8 cellular contexts compared by ENCODE assay signal in the genomic region with DNA sequence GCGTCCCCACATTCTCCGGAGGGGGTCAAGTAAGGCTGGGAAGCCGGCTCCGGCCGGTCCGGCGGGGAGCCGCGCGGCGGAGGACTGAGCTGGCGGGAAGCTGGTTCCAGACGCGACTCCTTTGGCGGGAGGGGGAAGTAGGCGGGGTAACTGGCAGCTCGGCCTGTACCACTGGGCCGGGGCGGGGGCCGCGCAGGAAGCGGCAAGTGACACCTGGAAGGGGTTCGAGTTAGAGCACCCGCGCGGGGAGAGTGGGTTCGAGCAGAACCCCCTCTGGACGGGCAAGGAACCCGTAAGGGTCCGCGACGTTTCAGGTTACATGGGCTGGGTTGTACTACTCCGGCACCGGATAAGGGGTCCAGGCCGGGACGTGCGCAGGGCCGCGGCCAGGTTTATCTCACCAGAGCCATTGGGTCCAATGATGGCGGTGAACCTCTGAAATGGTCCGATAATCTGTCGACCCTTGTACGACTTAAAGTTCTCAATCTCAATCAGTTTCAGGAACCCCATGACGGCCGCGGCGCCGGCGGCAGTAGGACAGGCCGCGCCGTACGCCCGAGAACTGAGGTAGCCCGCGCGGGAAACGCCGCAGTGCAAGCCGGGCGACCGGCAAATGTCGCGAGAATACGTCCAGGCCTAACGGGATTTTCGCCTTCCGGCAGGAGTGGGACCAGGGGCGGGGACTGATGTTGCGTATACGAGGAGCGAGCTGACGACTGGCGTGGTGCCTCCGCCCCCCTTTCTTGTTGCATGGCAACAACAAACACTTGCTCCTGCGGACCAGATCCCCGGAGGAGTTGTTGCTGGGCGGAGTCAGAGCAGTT.
DNase-seq lines count a peak whose midpoint lies in the region; ATAC-seq, FAIRE-seq and TF ChIP-seq lines count a peak whose summit lies in the region.

A gene (plus strand): TSS at position 783 of the 824 bp plus-strand sequence. CDS start 3,404 bp downstream, outside the sequence.
A gene (minus strand): TSS at position 564 of the 824 bp plus-strand sequence. CDS start 54 bp downstream, at position 510.

- peaks cover 50% of the 10 kb centered on the region for H3K79me2 ChIP-seq in MM.1S (ENCODE audit: low read length)

- peak; percentile 99 for FAIRE-seq in G401.6 (lab: Jason Lieb, UNC)

- peak within 1 kb of the TSS; percentile 43 for H2AFZ ChIP-seq in MM.1S (ENCODE audit: low read length)

- H3F3A ChIP-seq in MM.1S (ENCODE audit: insufficient read depth, low read length), result no peaks in the 10 kb centered on the region

- peak within 1 kb of the TSS; percentile 91 for H3K27ac ChIP-seq in MM.1S (ENCODE audit: low read length)

- no peaks in the 10 kb centered on the region for H3K27me3 ChIP-seq in MM.1S (replicated peaks; ENCODE audit: insufficient read depth, low read length)

- H3K9me3 Mint-ChIP-seq in nephron, result peaks cover 16% of the 10 kb centered on the region

- peak within 1 kb of the TSS; percentile 99 for H3K9ac ChIP-seq in MM.1S (ENCODE audit: low read length)

- H3K4me1 ChIP-seq in MM.1S (ENCODE audit: low read length), result no peaks in the 10 kb centered on the region

- peak; percentile 95 for ATAC-seq in stimulated activated naive CD8-positive, alpha-beta T cell treated with anti-CD3 and anti-CD28 coated beads, Interleukin-15, Interleukin-2, amounts not matched to agents 100 U/mL and 50 U/mL, for 24 hours

- peak within 1 kb of the TSS; percentile 92 to 97 (median 96) for H3K27ac Mint-ChIP-seq in nephron

- peaks cover 8% of the 10 kb centered on the region for H3K36me3 Mint-ChIP-seq in nephron (ENCODE audit: low read depth)

- H3K27me3 Mint-ChIP-seq in nephron (ENCODE audit: low read depth), result no peaks in the 10 kb centered on the region

- H3K4me3 Mint-ChIP-seq in nephron, result peak within 1 kb of the TSS; percentile 91 to 97 (median 93)

- DNase-seq in HCEC 1CT, result peak; percentile 90
- DNase-seq in MM.1S, result peak; percentile 96
- peak; percentile 98 for DNase-seq in SHP77 treated with DMSO at 0.1 percent for 48 hours (lab: John Stamatoyannopoulos, UW)
- peak; percentile 97 for DNase-seq in activated gamma-delta T cell treated with Interleukin-2 at 50 U/mL for 16 hours
- DNase-seq in fibroblast of the conjunctiva (ENCODE audit: low read depth), result peak; percentile 99
- DNase-seq in stimulated activated naive CD8-positive, alpha-beta T cell treated with anti-CD3 and anti-CD28 coated beads, Interleukin-15, Interleukin-2, amounts not matched to agents 100 U/mL and 50 U/mL, for 24 hours, result peak; percentile 92

- H3K36me3 ChIP-seq in MM.1S (replicated peaks; ENCODE audit: insufficient read depth, low read length), result no peaks in the 10 kb centered on the region

- H3K4me2 ChIP-seq in MM.1S (ENCODE audit: low read depth, low read length), result peak within 1 kb of the TSS; percentile 85

- peak within 1 kb of the TSS; percentile 83 for H3K4me3 ChIP-seq in MM.1S (ENCODE audit: low read length)

- peaks cover 11% of the 10 kb centered on the region for H3K4me1 Mint-ChIP-seq in nephron

- TF ChIP-seq CTCF in MM.1S (IDR thresholded peaks at IDR 0.05; ENCODE audit: low read length), result no peak
- no peak for TF ChIP-seq CTCF in nephron (IDR thresholded peaks at IDR 0.05; ENCODE audit: unreplicated experiment in 3 of 3)

- H3K9me3 ChIP-seq in MM.1S (replicated peaks; ENCODE audit: insufficient read depth, low read length), result no peaks in the 10 kb centered on the region

- no peaks in the 10 kb centered on the region for H3K9me2 ChIP-seq in MM.1S (replicated peaks; ENCODE audit: insufficient read depth, low read length)

- H4K20me1 ChIP-seq in MM.1S (ENCODE audit: insufficient read depth, low read length), result no peaks in the 10 kb centered on the region; the same call in 1 of the 2 replicates

Comparison
In these comparisons a context has a peak if more than half of its experiments do, and no peak if none do; other contexts are left out.
1. Peak in every context shown above with its lines: DNase-seq, ATAC-seq, H3K4me3 ChIP-seq and H3K27ac ChIP-seq.